1 cellular context compared by ENCODE assay signal in the genomic region with DNA sequence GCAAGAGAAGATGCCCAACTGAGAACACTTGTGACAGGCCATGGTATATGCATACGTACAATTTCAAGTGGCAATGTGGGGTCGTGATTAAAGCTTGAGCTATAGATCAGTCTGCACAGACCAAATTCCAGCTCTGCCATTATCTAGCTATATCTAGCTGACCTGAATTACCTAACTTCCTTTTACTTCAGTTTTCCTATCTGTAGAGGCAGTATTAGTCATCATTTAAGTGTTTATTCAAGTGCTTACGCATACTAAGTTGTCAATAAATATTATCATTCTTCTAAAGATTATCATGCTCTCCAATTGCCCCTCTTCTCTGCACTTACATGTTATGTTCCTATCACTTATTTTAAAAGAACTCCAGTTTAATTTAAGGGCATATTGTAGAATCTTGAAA.
TF ChIP-seq lines count a peak whose summit lies in the region.

No MANE protein-coding gene starts in this region.

TF ChIP-seq in A549, 52 proteins besides CTCF, POLR2A, EP300 and RAD21 (continued from another document):
- no peak for TF ChIP-seq RARB (CRISPR knock-in tag; IDR thresholded peaks at IDR 0.05)
